In genomic region chr2:190679813-190680591, GRCh38 we compare ENCODE assay signal across 8 cellular contexts.
DNase-seq lines count a peak whose midpoint lies in the region; ATAC-seq and FAIRE-seq lines count a peak whose summit lies in the region.

No MANE protein-coding gene starts in this region.

- H3K36me3 Mint-ChIP-seq in activated naive CD8-positive, alpha-beta T cell treated with anti-CD3 and anti-CD28 coated beads, Interleukin-2, amount 50 U/mL, for 24 hours (ENCODE audit: low read depth) = peaks cover 24% of the 10 kb centered on the region

- H3K9ac ChIP-seq in iPS-15b (ENCODE audit: low read depth, low read length) = no peak overlapping the region

- H3K4me1 Mint-ChIP-seq in activated naive CD8-positive, alpha-beta T cell treated with anti-CD3 and anti-CD28 coated beads, Interleukin-2, amount 50 U/mL, for 24 hours = peaks cover 50% of the 10 kb centered on the region

- H3K4me1 ChIP-seq in iPS-15b (ENCODE audit: control insufficient read depth, insufficient read depth, low read length) = peaks cover 19% of the 10 kb centered on the region

- peak overlapping the region; percentile 67 for H3K27ac Mint-ChIP-seq in activated naive CD8-positive, alpha-beta T cell treated with anti-CD3 and anti-CD28 coated beads, Interleukin-2, amount 50 U/mL, for 24 hours

- H3K4me3 Mint-ChIP-seq in activated naive CD8-positive, alpha-beta T cell treated with anti-CD3 and anti-CD28 coated beads, Interleukin-2, amount 50 U/mL, for 24 hours = peak overlapping the region; percentile 10

- DNase-seq in COLO668 (lab: John Stamatoyannopoulos, UW; ENCODE audit: unreplicated experiment) (peak; percentile 44), GM19239 (ENCODE audit: insufficient read length, low spot score) (no peak), SHP77 treated with DMSO at 0.1 percent for 48 hours (lab: John Stamatoyannopoulos, UW) (peak; percentile 3), NCI-H774 (lab: John Stamatoyannopoulos, UW) (no peak)
- DNase-seq in activated naive CD8-positive, alpha-beta T cell treated with anti-CD3 and anti-CD28 coated beads, Interleukin-2, amount 50 U/mL, for 24 hours = peak; percentile 61
- peak; percentile 51 to 56 for DNase-seq in stimulated activated CD4-positive, alpha-beta T cell treated with anti-CD3 and anti-CD28 coated beads, Interleukin-2, amount 100 ng/mL, for 48 hours

- no peaks in the 10 kb centered on the region for H3K9me3 ChIP-seq in iPS-15b (ENCODE audit: control insufficient read depth, insufficient read depth, low read length)

- no peaks in the 10 kb centered on the region for H3K36me3 ChIP-seq in iPS-15b (ENCODE audit: control insufficient read depth, insufficient read depth, low read length)

- peak overlapping the region; percentile 22 for H3K4me3 ChIP-seq in iPS-15b (ENCODE audit: low read depth, low read length)

- peak; percentile 41 for ATAC-seq in HG03196 (IDR thresholded peaks at IDR 0.05; ENCODE audit: unreplicated experiment)
- peak; percentile 26 for ATAC-seq in activated naive CD8-positive, alpha-beta T cell treated with anti-CD3 and anti-CD28 coated beads, Interleukin-2, amount 50 U/mL, for 24 hours

- H3K27me3 Mint-ChIP-seq in activated naive CD8-positive, alpha-beta T cell treated with anti-CD3 and anti-CD28 coated beads, Interleukin-2, amount 50 U/mL, for 24 hours = no peaks in the 10 kb centered on the region

- no peaks in the 10 kb centered on the region for H3K9me3 Mint-ChIP-seq in activated naive CD8-positive, alpha-beta T cell treated with anti-CD3 and anti-CD28 coated beads, Interleukin-2, amount 50 U/mL, for 24 hours

- FAIRE-seq in GM19239 (lab: Jason Lieb, UNC) = peak; percentile 98

- no peaks in the 10 kb centered on the region for H3K27me3 ChIP-seq in iPS-15b (ENCODE audit: control insufficient read depth, insufficient read depth, low read length)

Comparison
In these comparisons a context has a peak if more than half of its experiments do, and no peak if none do; other contexts are left out.
1. DNase-seq: peak in COLO668 (single experiment), SHP77 treated with DMSO at 0.1 percent for 48 hours (single experiment), activated naive CD8-positive, alpha-beta T cell treated with anti-CD3 and anti-CD28 coated beads, Interleukin-2, amount 50 U/mL, for 24 hours (single experiment) and stimulated activated CD4-positive, alpha-beta T cell treated with anti-CD3 and anti-CD28 coated beads, Interleukin-2, amount 100 ng/mL, for 48 hours (2 of 2); none in GM19239 (single experiment) and NCI-H774 (single experiment).